Comparison of ENCODE assay signal across 8 cellular contexts in the genomic region with DNA sequence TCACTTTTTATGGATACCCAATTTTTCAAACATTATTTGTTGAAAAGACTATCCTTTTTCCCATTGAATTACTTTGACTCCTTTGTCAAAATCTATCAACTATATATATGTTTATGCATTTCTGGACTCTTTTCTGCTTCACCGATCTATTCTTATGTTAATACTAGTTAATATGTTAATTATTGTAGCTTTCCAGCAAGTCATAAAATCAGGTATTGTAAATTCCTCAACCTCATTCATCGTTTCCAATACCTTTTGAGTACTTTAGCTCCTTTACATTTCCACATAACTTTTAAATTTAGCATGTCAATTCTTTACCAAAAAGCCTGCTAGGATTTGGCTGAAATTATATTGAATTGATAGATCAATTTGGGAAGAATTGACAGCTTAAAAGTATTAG.
"Had no signal": no experiment of that assay in that cellular context is flagged by ENCODE, and none has a peak within 500 bp of the region (broad histone marks: within the 10 kb centered on the region; RNA-seq: fewer than 3 reads in every experiment).

No MANE protein-coding gene starts in this region.

- H3K27ac ChIP-seq: GM23248 had no signal

- H3K4me3 Mint-ChIP-seq: H9, HFFc6 had no signal

- H3K36me3 ChIP-seq: HAP-1 had no signal

- H3K9me3 Mint-ChIP-seq: H9, HFFc6 had no signal

- DNase-seq: GM23248, GOT3, H7, H9, HCEC 1CT, HFFc6 had no signal

- H3K27ac Mint-ChIP-seq: H9, HFFc6 had no signal

- H3K4me3 ChIP-seq: GM23248, HAP-1 had no signal

- H2AFZ ChIP-seq: GM23248 had no signal

- ATAC-seq: HCT116 had no signal
